19 cellular contexts compared by ENCODE assay signal in genomic region chr20:48653706-48654051, GRCh38.
DNase-seq lines count a peak whose midpoint lies in the region; ATAC-seq, FAIRE-seq and TF ChIP-seq lines count a peak whose summit lies in the region.
"Had no signal": no experiment of that assay in that cellular context is flagged by ENCODE, and none has a peak within 500 bp of the region (broad histone marks: within the 10 kb centered on the region; RNA-seq: fewer than 3 reads in every experiment).

No MANE protein-coding gene starts in this region.

- no peak overlapping the region for H3K4me3 ChIP-seq in GM12878
- no peak overlapping the region for H3K4me3 ChIP-seq in neural progenitor cell
- H3K4me3 ChIP-seq: HAP-1 had no signal

- H3K4me1 ChIP-seq in GM12878 (ENCODE audit: control insufficient read depth, insufficient read depth, low read length), result no peaks in the 10 kb centered on the region
- no peaks in the 10 kb centered on the region for H3K4me1 ChIP-seq in neural progenitor cell
- H3K4me1 ChIP-seq: HAP-1 had no signal

- TF ChIP-seq EP300 in GM12878 (IDR thresholded peaks at IDR 0.05; ENCODE audit: borderline replicate concordance in 1 of 2, control insufficient read depth in 1 of 2, low read depth in 2 of 2, low read length in 2 of 2), result no peak

- RAD21 ChIA-PET in GM12878 (lab: Charles Lee; ENCODE audit: unreplicated experiment), result interaction anchor here (1.0 kb wide), 1 partner anchor 251 kb away, joined by 3 read pairs; no protein-coding TSS in a partner anchor

- H3K9ac ChIP-seq in GM12878 (ENCODE audit: control insufficient read depth, insufficient read depth, low read length), result no peak overlapping the region
- H3K9ac ChIP-seq in neural progenitor cell, result no peak overlapping the region

- H4K20me1 ChIP-seq in GM12878 (ENCODE audit: control insufficient read depth, insufficient read depth), result no peaks in the 10 kb centered on the region
- H4K20me1 ChIP-seq in neural progenitor cell (ENCODE audit: low read depth), result no peaks in the 10 kb centered on the region

- intact Hi-C loops in GM12878 (cut with micrococcal nuclease; ENCODE audit: unreplicated experiment), result loop anchor here (10.0 kb wide), 1 partner anchor 311 kb away; no protein-coding TSS in a partner anchor
- intact Hi-C loops in natural killer cell (cut with micrococcal nuclease), result no loop called here

- no peak overlapping the region for H2AFZ ChIP-seq in GM12878 (ENCODE audit: control insufficient read depth, low read depth, low read length)
- no peak overlapping the region for H2AFZ ChIP-seq in neural progenitor cell (replicated peaks)

- no peaks in the 10 kb centered on the region for H3K9me3 ChIP-seq in GM12878 (replicated peaks; ENCODE audit: control insufficient read depth, insufficient read depth, low read length)
- no peaks in the 10 kb centered on the region for H3K9me3 ChIP-seq in neural progenitor cell (ENCODE audit: low read depth)
- H3K9me3 ChIP-seq: BE2C, HAP-1 had no signal

- SMC1A ChIA-PET in GM12878 (lab: Charles Lee; ENCODE audit: uncharacterized antibody, unreplicated experiment), result interaction anchor here (1.3 kb wide), 1 partner anchor 251 kb away, joined by 6 read pairs; no protein-coding TSS in a partner anchor

- no peak for ATAC-seq in GM12878
- no peak for ATAC-seq in HG02884 (IDR thresholded peaks at IDR 0.05; ENCODE audit: unreplicated experiment)
- ATAC-seq in HG03439 (IDR thresholded peaks at IDR 0.05; ENCODE audit: unreplicated experiment), result no peak
- ATAC-seq in natural killer cell, result no peak
- ATAC-seq: HepG2 had no signal

- H3K4me1 Mint-ChIP-seq in neural progenitor cell (peaks cover 3% of the 10 kb centered on the region), natural killer cell (peaks cover 13 to 29% of the 10 kb centered on the region in 2 donors)

- BruUV-seq in GM12878 (replicated peaks; lab: Mats Ljungman, UMichigan), result no TSS peak

- 96% methylated on average over 10 of the region's 10 CpGs for WGBS in GM12878 (ENCODE audit: insufficient coverage, insufficient replicate concordance, low lambda C conversion rate, missing lambda C conversion rate)

- H3K9me3 Mint-ChIP-seq in neural progenitor cell, result no peaks in the 10 kb centered on the region
- no peaks in the 10 kb centered on the region for H3K9me3 Mint-ChIP-seq in natural killer cell
- H3K9me3 Mint-ChIP-seq: CD4-positive, alpha-beta memory T cell had no signal

- FAIRE-seq in GM12878 (lab: Jason Lieb, UNC), result no peak
- FAIRE-seq: A204.1, G401.6, GM12892, GM19239, HepG2 had no signal

- H3K4me2 ChIP-seq in GM12878 (ENCODE audit: control insufficient read depth, insufficient read depth) (no peak overlapping the region), neural progenitor cell (no peak overlapping the region)

- H3F3A ChIP-seq in neural progenitor cell (ENCODE audit: low read depth), result no peaks in the 10 kb centered on the region

- H3K27ac ChIP-seq in GM12878 (ENCODE audit: control insufficient read depth, insufficient read depth) (no peak overlapping the region), substantia nigra (ENCODE audit: low read depth, low read length, poor library complexity, severe bottlenecking) (peak overlapping the region; percentile 100), neural progenitor cell (no peak overlapping the region)
- H3K27ac ChIP-seq: C4-2B had no signal

- 0 out of 2 replicates have a peak, but pooled peaks have one; percentile 4 for TF ChIP-seq POLR2A in GM12878 (IDR thresholded peaks at IDR 0.05; ENCODE audit: low read depth, low read length)

- H3K36me3 ChIP-seq in GM12878 (ENCODE audit: control insufficient read depth in 2 of 2, insufficient read depth in 2 of 2, low read length in 1 of 2) (peaks cover 58 to 75% of the 10 kb centered on the region in 2 experiments), neural progenitor cell (no peaks in the 10 kb centered on the region)
- H3K36me3 ChIP-seq: BE2C, HAP-1 had no signal

- H3K4me3 Mint-ChIP-seq in neural progenitor cell (no peak overlapping the region), natural killer cell (no peak overlapping the region)
- H3K4me3 Mint-ChIP-seq: CD4-positive, alpha-beta memory T cell had no signal

- H3K27me3 Mint-ChIP-seq in neural progenitor cell (ENCODE audit: insufficient read depth, low read depth) (peaks cover 10% of the 10 kb centered on the region), natural killer cell (ENCODE audit: low read depth in 2 of 2) (no peaks in the 10 kb centered on the region)
- H3K27me3 Mint-ChIP-seq: CD4-positive, alpha-beta memory T cell had no signal

- H3K27me3 ChIP-seq in GM12878 (replicated peaks in 1 of 2; ENCODE audit: control insufficient read depth in 2 of 2, insufficient read depth in 2 of 2, low read length in 1 of 2) (no peaks in the 10 kb centered on the region), neural progenitor cell (no peaks in the 10 kb centered on the region)
- H3K27me3 ChIP-seq: BE2C had no signal

- H3K79me2 ChIP-seq in GM12878 (ENCODE audit: control insufficient read depth, insufficient read depth, low read length) (no peaks in the 10 kb centered on the region), neural progenitor cell (ENCODE audit: low read depth) (no peaks in the 10 kb centered on the region)

- POLR2A ChIA-PET in GM12878 (lab: Charles Lee), result no interaction called here

- peak; percentile 1 for DNase-seq in G401 (ENCODE audit: low spot score)
- DNase-seq in GM12878 (ENCODE audit: low read depth, low spot score), result no peak
- peak; percentile 62 for DNase-seq in globus pallidus (ENCODE audit: low spot score)
- DNase-seq in substantia nigra (lab: John Stamatoyannopoulos, UW), result peak in 16 of 49 donors; percentile 11 to 52 (median 22)
- no peak for DNase-seq in neural progenitor cell (ENCODE audit: low spot score)
- DNase-seq in natural killer cell, result no peak
- DNase-seq: BE2C; CD4-positive, alpha-beta memory T cell; DMS79; GOT3 had no signal

- TF ChIP-seq CTCF in GM12878 (IDR thresholded peaks at IDR 0.05 in 2 of 3, conservative IDR thresholded peaks at IDR 0.05 in 1 of 3; ENCODE audit: control insufficient read depth in 2 of 3, extremely low read depth in 1 of 3, insufficient read depth in 1 of 3, low read depth in 3 of 3, low read length in 3 of 3) (no peak), neural progenitor cell (IDR thresholded peaks at IDR 0.05) (no peak), natural killer cell (IDR thresholded peaks at IDR 0.05) (no peak)

- CTCF ChIA-PET in GM12878 (lab: Yijun Ruan, JAX), result interaction anchor here (5.9 kb wide), 1 partner anchor 254 kb away, joined by 147 read pairs; no protein-coding TSS in a partner anchor

- H3K36me3 Mint-ChIP-seq in neural progenitor cell (peaks cover 35% of the 10 kb centered on the region), natural killer cell (peaks cover 3% of the 10 kb centered on the region)

- in situ Hi-C loops in G401 (cut with HindIII; ENCODE audit: low sequenced_read_pairs) (no loop called here), GM12878 (cut with MboI) (no loop called here)

- TF ChIP-seq RAD21 in GM12878 (IDR thresholded peaks at IDR 0.05; ENCODE audit: insufficient read depth, low read depth, low read length), result no peak

- H3K27ac Mint-ChIP-seq in neural progenitor cell, result no peak overlapping the region
- H3K27ac Mint-ChIP-seq in natural killer cell, result no peak overlapping the region

TF ChIP-seq in GM12878, 131 proteins besides CTCF, POLR2A, EP300 and RAD21 (continues in another document):
- TF ChIP-seq SMAD5 (IDR thresholded peaks at IDR 0.05; ENCODE audit: low read depth) (no peak), CREB1 (IDR thresholded peaks at IDR 0.05; ENCODE audit: low read depth) (no peak), ETV6 (conservative IDR thresholded peaks at IDR 0.05 in 1 of 2, IDR thresholded peaks at IDR 0.05 in 1 of 2; ENCODE audit: borderline replicate concordance in 1 of 2, low read depth in 1 of 2) (no peak), RELA (IDR thresholded peaks at IDR 0.05; ENCODE audit: borderline replicate concordance, partially characterized antibody) (no peak), LARP7 (IDR thresholded peaks at IDR 0.05) (no peak)
- TF ChIP-seq, protein P1, sequence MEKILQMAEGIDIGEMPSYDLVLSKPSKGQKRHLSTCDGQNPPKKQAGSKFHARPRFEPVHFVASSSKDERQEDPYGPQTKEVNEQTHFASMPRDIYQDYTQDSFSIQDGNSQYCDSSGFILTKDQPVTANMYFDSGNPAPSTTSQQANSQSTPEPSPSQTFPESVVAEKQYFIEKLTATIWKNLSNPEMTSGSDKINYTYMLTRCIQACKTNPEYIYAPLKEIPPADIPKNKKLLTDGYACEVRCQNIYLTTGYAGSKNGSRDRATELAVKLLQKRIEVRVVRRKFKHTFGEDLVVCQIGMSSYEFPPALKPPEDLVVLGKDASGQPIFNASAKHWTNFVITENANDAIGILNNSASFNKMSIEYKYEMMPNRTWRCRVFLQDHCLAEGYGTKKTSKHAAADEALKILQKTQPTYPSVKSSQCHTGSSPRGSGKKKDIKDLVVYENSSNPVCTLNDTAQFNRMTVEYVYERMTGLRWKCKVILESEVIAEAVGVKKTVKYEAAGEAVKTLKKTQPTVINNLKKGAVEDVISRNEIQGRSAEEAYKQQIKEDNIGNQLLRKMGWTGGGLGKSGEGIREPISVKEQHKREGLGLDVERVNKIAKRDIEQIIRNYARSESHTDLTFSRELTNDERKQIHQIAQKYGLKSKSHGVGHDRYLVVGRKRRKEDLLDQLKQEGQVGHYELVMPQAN (conservative IDR thresholded peaks at IDR 0.05), result no peak
- TF ChIP-seq, protein P2, sequence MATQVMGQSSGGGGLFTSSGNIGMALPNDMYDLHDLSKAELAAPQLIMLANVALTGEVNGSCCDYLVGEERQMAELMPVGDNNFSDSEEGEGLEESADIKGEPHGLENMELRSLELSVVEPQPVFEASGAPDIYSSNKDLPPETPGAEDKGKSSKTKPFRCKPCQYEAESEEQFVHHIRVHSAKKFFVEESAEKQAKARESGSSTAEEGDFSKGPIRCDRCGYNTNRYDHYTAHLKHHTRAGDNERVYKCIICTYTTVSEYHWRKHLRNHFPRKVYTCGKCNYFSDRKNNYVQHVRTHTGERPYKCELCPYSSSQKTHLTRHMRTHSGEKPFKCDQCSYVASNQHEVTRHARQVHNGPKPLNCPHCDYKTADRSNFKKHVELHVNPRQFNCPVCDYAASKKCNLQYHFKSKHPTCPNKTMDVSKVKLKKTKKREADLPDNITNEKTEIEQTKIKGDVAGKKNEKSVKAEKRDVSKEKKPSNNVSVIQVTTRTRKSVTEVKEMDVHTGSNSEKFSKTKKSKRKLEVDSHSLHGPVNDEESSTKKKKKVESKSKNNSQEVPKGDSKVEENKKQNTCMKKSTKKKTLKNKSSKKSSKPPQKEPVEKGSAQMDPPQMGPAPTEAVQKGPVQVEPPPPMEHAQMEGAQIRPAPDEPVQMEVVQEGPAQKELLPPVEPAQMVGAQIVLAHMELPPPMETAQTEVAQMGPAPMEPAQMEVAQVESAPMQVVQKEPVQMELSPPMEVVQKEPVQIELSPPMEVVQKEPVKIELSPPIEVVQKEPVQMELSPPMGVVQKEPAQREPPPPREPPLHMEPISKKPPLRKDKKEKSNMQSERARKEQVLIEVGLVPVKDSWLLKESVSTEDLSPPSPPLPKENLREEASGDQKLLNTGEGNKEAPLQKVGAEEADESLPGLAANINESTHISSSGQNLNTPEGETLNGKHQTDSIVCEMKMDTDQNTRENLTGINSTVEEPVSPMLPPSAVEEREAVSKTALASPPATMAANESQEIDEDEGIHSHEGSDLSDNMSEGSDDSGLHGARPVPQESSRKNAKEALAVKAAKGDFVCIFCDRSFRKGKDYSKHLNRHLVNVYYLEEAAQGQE (IDR thresholded peaks at IDR 0.05; ENCODE audit: low read depth, low read length), result no peak

Comparison
In these comparisons a context has a peak if more than half of its experiments do, and no peak if none do; other contexts are left out.
1. DNase-seq: peak in G401 (single experiment) and globus pallidus (single experiment); none in GM12878 (single experiment), neural progenitor cell (single experiment) and natural killer cell (single experiment).